In the genomic region with DNA sequence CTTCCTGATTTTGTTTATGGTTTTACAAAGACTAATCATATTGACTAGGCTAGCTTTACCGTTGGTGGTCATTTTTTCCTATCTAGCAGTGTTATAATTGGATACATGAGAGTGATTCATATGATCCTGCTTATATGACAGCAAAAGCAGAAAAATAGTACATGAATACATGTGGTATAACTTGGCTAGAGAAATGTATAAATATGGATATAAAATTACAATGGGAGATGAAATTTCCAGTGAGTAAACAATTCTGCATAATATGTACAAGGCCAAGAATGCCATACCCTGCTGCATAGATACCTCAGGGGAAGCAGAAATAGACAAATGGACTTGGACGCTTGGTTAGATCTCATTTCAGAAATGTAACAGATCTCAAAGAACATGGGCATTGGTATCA, we compare ENCODE assay signal across 33 cellular contexts.
"Had no signal": no experiment of that assay in that cellular context is flagged by ENCODE, and none has a peak within 500 bp of the region (broad histone marks: within the 10 kb centered on the region; RNA-seq: fewer than 3 reads in every experiment).

No MANE protein-coding gene starts in this region.

- H3K27ac ChIP-seq: adrenal gland, ascending aorta, body of pancreas, brain microvascular endothelial cell, breast epithelium, cardiac muscle cell had no signal

- H3K4me3 ChIP-seq: adrenal gland, ascending aorta, body of pancreas, breast epithelium, cardiac muscle cell had no signal

- H3K27me3 ChIP-seq: adrenal gland, ascending aorta, body of pancreas, brain microvascular endothelial cell, breast epithelium, cardiac muscle cell had no signal

- H3K36me3 ChIP-seq: adrenal gland, ascending aorta, brain microvascular endothelial cell, breast epithelium, cardiac muscle cell had no signal

- H3K4me1 ChIP-seq: body of pancreas, breast epithelium had no signal

- DNase-seq: activated effector memory CD4-positive, alpha-beta T cell treated with anti-CD3 and anti-CD28 coated beads, Interleukin-2, amount 50 U/mL, for 16 hours; activated effector memory CD4-positive, alpha-beta T cell treated with Interleukin-2 at 50 U/mL for 16 hours; activated gamma-delta T cell; activated gamma-delta T cell treated with Interleukin-2 at 50 U/mL for 16 hours; activated naive CD4-positive, alpha-beta T cell; activated naive CD4-positive, alpha-beta T cell treated with anti-CD3 and anti-CD28 coated beads for 36 hours; activated naive CD4-positive, alpha-beta T cell treated with anti-CD3 and anti-CD28 coated beads, Interleukin-2, amount 10 ng/mL, durations not matched to agents 7 days and 5 days; activated naive CD4-positive, alpha-beta T cell treated with anti-CD3 and anti-CD28 coated beads, Interleukin-2, amount 50 U/mL, for 16 hours; activated naive CD4-positive, alpha-beta T cell treated with Interleukin-2 at 50 U/mL for 16 hours; activated naive CD8-positive, alpha-beta T cell treated with anti-CD3 and anti-CD28 coated beads for 36 hours; activated naive CD8-positive, alpha-beta T cell treated with anti-CD3 and anti-CD28 coated beads, Interleukin-2, amount 10 ng/mL, durations not matched to agents 7 days and 5 days; activated naive CD8-positive, alpha-beta T cell treated with anti-CD3 and anti-CD28 coated beads, Interleukin-2, amount 50 U/mL, for 24 hours; activated T-cell treated with anti-CD3 and anti-CD28 coated beads for 4 hours; activated T-cell treated with anti-CD3 and anti-CD28 coated beads, Interleukin-2, amount 50 U/mL, for 1 hour; activated T-cell treated with anti-CD3 and anti-CD28 coated beads, Interleukin-2, amount 50 U/mL, for 24 hours; activated T-cell treated with anti-CD3 and anti-CD28 coated beads, Interleukin-2, amount 50 U/mL, for 4 hours; activated T-cell treated with anti-CD3 and anti-CD28 coated beads, Interleukin-2, amount 50 U/mL, for 48 hours; activated T-cell treated with anti-CD3 and anti-CD28 coated beads, Interleukin-2, amount 50 U/mL, for 72 hours; adrenal gland; amniotic stem cell; amygdala; anterior cingulate cortex; aorta; body of pancreas; brain microvascular endothelial cell; caudate nucleus; central memory CD4-positive, alpha-beta T cell; cerebellar nuclear complex had no signal

- H3K9me3 ChIP-seq: adrenal gland, body of pancreas had no signal

- ATAC-seq: activated naive CD4-positive, alpha-beta T cell treated with anti-CD3 and anti-CD28 coated beads, Interleukin-2, amount 50 U/mL, for 72 hours; activated naive CD8-positive, alpha-beta T cell treated with anti-CD3 and anti-CD28 coated beads, Interleukin-2, amount 50 U/mL, for 24 hours; activated T-cell treated with anti-CD3 and anti-CD28 coated beads, Interleukin-2, amount 50 U/mL, for 4 hours; activated T-cell treated with anti-CD3 and anti-CD28 coated beads, Interleukin-2, amount 50 U/mL, for 72 hours; activated T-helper 17 cell treated with anti-CD3 and anti-CD28 coated beads, Interleukin-2, amount 50 U/mL, for 72 hours; body of pancreas had no signal
